Comparison of ENCODE assay signal across 8 cellular contexts in the genomic region with DNA sequence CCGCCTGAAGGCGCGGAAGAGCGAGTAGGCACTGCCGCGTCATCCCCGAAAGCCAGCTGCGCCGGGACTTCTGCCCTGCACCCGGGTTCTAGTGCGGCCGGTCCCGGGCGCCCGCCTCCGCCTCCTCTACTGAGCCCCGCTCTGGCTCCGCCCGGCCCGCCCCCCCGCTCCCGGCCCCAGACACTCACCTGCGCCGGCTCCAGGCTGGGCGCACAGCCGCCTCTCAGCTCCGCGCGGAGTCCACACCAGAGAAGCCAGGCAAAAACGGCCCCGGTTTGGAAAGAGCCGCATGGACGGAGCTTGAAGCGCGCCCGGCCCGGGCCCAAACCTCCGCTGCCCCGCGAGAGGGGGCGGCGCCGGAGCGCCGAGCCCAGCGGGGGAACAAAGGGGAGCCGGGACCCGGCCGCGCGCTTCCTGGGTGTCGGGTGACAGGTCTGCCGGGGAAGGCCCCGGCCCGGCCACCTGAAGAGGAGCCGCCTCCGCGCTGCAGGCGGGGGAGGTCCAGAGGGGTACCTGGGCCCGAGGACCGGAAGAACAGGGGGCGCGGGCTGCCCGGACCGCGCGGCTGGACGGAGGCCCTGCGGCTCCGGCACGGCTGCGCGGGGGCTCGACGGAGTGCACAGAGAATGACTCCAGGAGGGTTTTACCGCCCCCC.
DNase-seq lines count a peak whose midpoint lies in the region; ATAC-seq and TF ChIP-seq lines count a peak whose summit lies in the region.

No MANE protein-coding gene starts in this region.

- H3K4me2 ChIP-seq in trophoblast cell (ENCODE audit: low read length): peak overlapping the region; percentile 62

- no peaks in the 10 kb centered on the region for H3K79me2 ChIP-seq in trophoblast cell (ENCODE audit: control insufficient read depth, insufficient read depth, low read length, poor library complexity)

- H3K36me3 ChIP-seq in trophoblast cell (ENCODE audit: control insufficient read depth in 1 of 2, insufficient read depth in 2 of 2, low read length in 2 of 2): no peaks in the 10 kb centered on the region

- H3K9me3 ChIP-seq in trophoblast cell (ENCODE audit: insufficient read depth, low read depth, low read length): peaks cover 17% of the 10 kb centered on the region

- no peak overlapping the region for H2BK12ac ChIP-seq in trophoblast cell (ENCODE audit: low read length)

- no CpG with 5 or more reads among the region's 76 CpGs for WGBS in trophoblast cell (ENCODE audit: extremely low coverage, insufficient coverage, insufficient read length)

- H3K4me3 ChIP-seq in trophoblast cell (ENCODE audit: low read depth, low read length): peak overlapping the region; percentile 63

- peaks cover 9% of the 10 kb centered on the region for H3K79me1 ChIP-seq in trophoblast cell (ENCODE audit: low read length)

- H2BK5ac ChIP-seq in trophoblast cell (ENCODE audit: low read depth, low read length, poor library complexity): no peak overlapping the region

- peak; percentile 74 for DNase-seq in activated CD8-positive, alpha-beta memory T cell treated with anti-CD3 and anti-CD28 coated beads for 24 hours
- no peak for DNase-seq in activated CD8-positive, alpha-beta memory T cell treated with anti-CD3 and anti-CD28 coated beads, Interleukin-2, amount 50 U/mL, for 4 hours
- peak; percentile 89 for DNase-seq in HPDE6-E6E7 (ENCODE audit: extremely low spot score)
- DNase-seq in trophoblast cell: peak; percentile 65 to 73
- DNase-seq in OCI-M2 (lab: John Stamatoyannopoulos, UW; ENCODE audit: unreplicated experiment): no peak
- DNase-seq in midbrain (lab: John Stamatoyannopoulos, UW): no peak

- H2AK5ac ChIP-seq in trophoblast cell (ENCODE audit: low read length): no peak overlapping the region

- H4K91ac ChIP-seq in trophoblast cell (ENCODE audit: low read depth, low read length): no peak overlapping the region

- no peak overlapping the region for H3K9ac ChIP-seq in trophoblast cell (ENCODE audit: low read length)

- H3K27ac ChIP-seq in trophoblast cell (ENCODE audit: low read depth, low read length): no peak overlapping the region

- peaks cover 15 to 16% of the 10 kb centered on the region in 2 experiments for H3K4me1 ChIP-seq in trophoblast cell (ENCODE audit: control insufficient read depth in 1 of 2, insufficient read depth in 2 of 2, low read length in 2 of 2)

- no peak overlapping the region for H3K18ac ChIP-seq in trophoblast cell (ENCODE audit: low read length)

- H2AFZ ChIP-seq in trophoblast cell (ENCODE audit: insufficient read depth, low read length, poor library complexity): peak overlapping the region; percentile 40

- ATAC-seq in SK-N-SH treated with all-trans-retinoic acid at 6 μM for 48 hours (peak; percentile 30), esophagus mucosa (peak; percentile 75)

- peaks cover 68% of the 10 kb centered on the region for H3K27me3 ChIP-seq in trophoblast cell (ENCODE audit: insufficient read depth, low read length)

- no peak overlapping the region for H4K12ac ChIP-seq in trophoblast cell (ENCODE audit: low read depth, low read length)

- H3K23ac ChIP-seq in trophoblast cell (ENCODE audit: low read length): no peak overlapping the region

- no peak overlapping the region for H3K4ac ChIP-seq in trophoblast cell (ENCODE audit: low read depth, low read length)

- no peak overlapping the region for H3K14ac ChIP-seq in trophoblast cell (ENCODE audit: low read length)

- H2BK120ac ChIP-seq in trophoblast cell (ENCODE audit: insufficient read depth, low read length, poor library complexity): no peak overlapping the region

- no peak overlapping the region for H4K8ac ChIP-seq in trophoblast cell (ENCODE audit: low read depth, low read length)

TF ChIP-seq in SK-N-SH treated with all-trans-retinoic acid at 6 μM for 48 hours, 23 proteins besides CTCF, POLR2A, EP300 and RAD21:
- TF ChIP-seq PPARA (CRISPR knock-in tag; IDR thresholded peaks at IDR 0.05; ENCODE audit: borderline replicate concordance) (no peak), BACH2 (CRISPR knock-in tag; IDR thresholded peaks at IDR 0.05; ENCODE audit: borderline replicate concordance) (no peak), RARB (CRISPR knock-in tag; IDR thresholded peaks at IDR 0.05) (no peak), CSDC2 (CRISPR knock-in tag; IDR thresholded peaks at IDR 0.05) (no peak), TOX (CRISPR knock-in tag; IDR thresholded peaks at IDR 0.05; ENCODE audit: borderline replicate concordance) (no peak), ZNF565 (CRISPR knock-in tag; conservative IDR thresholded peaks at IDR 0.05; ENCODE audit: low read depth) (no peak), PATZ1 (CRISPR knock-in tag; IDR thresholded peaks at IDR 0.05; ENCODE audit: borderline replicate concordance) (no peak), CREB5 (CRISPR knock-in tag; IDR thresholded peaks at IDR 0.05; ENCODE audit: low read depth) (no peak), ZNF70 (CRISPR knock-in tag; IDR thresholded peaks at IDR 0.05) (no peak), TCF4 (CRISPR knock-in tag; IDR thresholded peaks at IDR 0.05; ENCODE audit: borderline replicate concordance) (no peak), CSRNP3 (CRISPR knock-in tag; IDR thresholded peaks at IDR 0.05) (no peak), ZFP30 (CRISPR knock-in tag; IDR thresholded peaks at IDR 0.05) (no peak), SNAI2 (CRISPR knock-in tag; IDR thresholded peaks at IDR 0.05) (no peak)

Comparison
In these comparisons a context has a peak if more than half of its experiments do, and no peak if none do; other contexts are left out.
1. DNase-seq: peak in activated CD8-positive, alpha-beta memory T cell treated with anti-CD3 and anti-CD28 coated beads for 24 hours (single experiment), HPDE6-E6E7 (single experiment) and trophoblast cell (2 of 2); none in activated CD8-positive, alpha-beta memory T cell treated with anti-CD3 and anti-CD28 coated beads, Interleukin-2, amount 50 U/mL, for 4 hours (single experiment), OCI-M2 (single experiment) and midbrain (single experiment).